In the genomic region with DNA sequence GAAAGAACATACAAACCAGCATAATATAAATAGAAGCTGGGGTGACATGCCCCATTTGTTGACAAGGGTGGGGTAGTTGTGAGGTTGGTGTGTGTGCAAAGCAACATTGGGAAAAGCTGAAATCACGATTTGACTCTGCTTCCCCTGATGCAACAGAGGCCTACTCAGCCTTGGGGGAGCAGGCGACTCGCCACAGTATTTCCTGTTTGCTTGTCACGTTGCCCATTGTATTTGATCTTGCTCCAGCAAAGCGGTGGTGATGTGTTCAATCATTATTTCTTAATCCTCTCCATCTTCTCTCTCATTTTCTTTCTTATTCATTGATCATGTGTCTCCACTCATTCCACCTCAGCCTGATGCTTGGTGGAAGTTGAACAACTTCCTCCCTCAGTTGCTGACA, we compare ENCODE assay signal across 8 cellular contexts.
A peak's percentile ranks its signal among the peaks of the same experiment; 100 is the strongest.
DNase-seq lines count a peak whose midpoint lies in the region; ATAC-seq, FAIRE-seq and TF ChIP-seq lines count a peak whose summit lies in the region.

No MANE protein-coding gene starts in this region.

- dilution Hi-C loops in keratinocyte (cut with MboI; ENCODE audit: extremely low pct_ligation_motif_present, low sequenced_read_pairs), result no loop called here

- H3K27ac ChIP-seq in HUES64 (ENCODE audit: low read depth, low read length), result peak overlapping the region; percentile 5; the same call in 1 of the 2 replicates
- peak overlapping the region; percentile 47 for H3K27ac ChIP-seq in keratinocyte (ENCODE audit: control insufficient read depth, insufficient read depth, low read length)
- peak overlapping the region; percentile 40 for H3K27ac ChIP-seq in suprapubic skin
- peak overlapping the region in 1 of 2 donors; percentile 26 for H3K27ac ChIP-seq in right atrium auricular region

- H3K4me3 ChIP-seq in HUES64 (ENCODE audit: low read length), result no peak overlapping the region
- no peak overlapping the region for H3K4me3 ChIP-seq in keratinocyte (ENCODE audit: control insufficient read depth in 2 of 3, extremely low read depth in 1 of 3, insufficient read depth in 2 of 3, low read depth in 1 of 3, low read length in 3 of 3)
- no peak overlapping the region for H3K4me3 ChIP-seq in suprapubic skin
- H3K4me3 ChIP-seq in right atrium auricular region, result no peak overlapping the region

- H3K27me3 ChIP-seq in HUES64 (ENCODE audit: insufficient read depth, low read length) (no peaks in the 10 kb centered on the region), keratinocyte (ENCODE audit: control insufficient read depth, extremely low read depth, insufficient read depth, low read length) (no peaks in the 10 kb centered on the region), suprapubic skin (no peaks in the 10 kb centered on the region), right atrium auricular region (no peaks in the 10 kb centered on the region)

- H3K4me1 ChIP-seq in HUES64 (ENCODE audit: insufficient read depth, low read length) (peaks cover 35% of the 10 kb centered on the region), keratinocyte (ENCODE audit: control insufficient read depth, extremely low read depth, insufficient read depth, low read length) (peaks cover 5% of the 10 kb centered on the region), suprapubic skin (peaks cover 8% of the 10 kb centered on the region), right atrium auricular region (peaks cover 0 to 6% of the 10 kb centered on the region in 2 donors)

- DNase-seq in activated T-cell treated with anti-CD3 and anti-CD28 coated beads for 48 hours (ENCODE audit: low read depth), result peak; percentile 29
- no peak for DNase-seq in keratinocyte (ENCODE audit: low read depth, low spot score)
- no peak for DNase-seq in suprapubic skin (ENCODE audit: low spot score in 2 of 2)
- DNase-seq in posterior vena cava (ENCODE audit: low spot score), result no peak
- no peak for DNase-seq in NCI-H2029 (lab: John Stamatoyannopoulos, UW)
- no peak for DNase-seq in right atrium auricular region (ENCODE audit: low spot score)

- no peaks in the 10 kb centered on the region for H4K20me1 ChIP-seq in keratinocyte (ENCODE audit: control insufficient read depth, extremely low read depth, insufficient read depth, low read length)

- H3K36me3 ChIP-seq in HUES64 (ENCODE audit: insufficient read depth, low read length), result no peaks in the 10 kb centered on the region
- no peaks in the 10 kb centered on the region for H3K36me3 ChIP-seq in keratinocyte (ENCODE audit: control insufficient read depth in 2 of 2, extremely low read depth in 1 of 2, insufficient read depth in 2 of 2, low read length in 2 of 2)
- H3K36me3 ChIP-seq in suprapubic skin, result no peaks in the 10 kb centered on the region
- H3K36me3 ChIP-seq in right atrium auricular region, result no peaks in the 10 kb centered on the region

- intact Hi-C loops in posterior vena cava (cut with DNase I), result no loop called here

- TF ChIP-seq POLR2A in suprapubic skin (IDR thresholded peaks at IDR 0.05), result no peak

- no peaks in the 10 kb centered on the region for H3K79me2 ChIP-seq in keratinocyte (ENCODE audit: control insufficient read depth, insufficient read depth, low read length)

- WGBS in HUES64, result 88% methylated on average over 5 of the region's 5 CpGs
- WGBS in suprapubic skin, result 22% methylated on average over 5 of the region's 5 CpGs

- no peak overlapping the region for H3K9ac ChIP-seq in HUES64 (ENCODE audit: low read depth, low read length)
- H3K9ac ChIP-seq in keratinocyte (ENCODE audit: control insufficient read depth, extremely low read depth, insufficient read depth, low read length), result no peak overlapping the region

- TF ChIP-seq EP300 in suprapubic skin (IDR thresholded peaks at IDR 0.05), result no peak

- no peaks in the 10 kb centered on the region for H3K9me1 ChIP-seq in keratinocyte (ENCODE audit: control insufficient read depth, extremely low read depth, insufficient read depth, low read length)

- peak overlapping the region; percentile 45 for H3K4me2 ChIP-seq in keratinocyte (ENCODE audit: control insufficient read depth, extremely low read depth, insufficient read depth, low read depth, low read length)

- FAIRE-seq in keratinocyte (lab: Jason Lieb, UNC), result no peak

- H2AFZ ChIP-seq in keratinocyte (ENCODE audit: control insufficient read depth, low read length), result no peak overlapping the region

- TF ChIP-seq CTCF in keratinocyte (optimal IDR thresholded peaks at IDR 0.05 in 1 of 3, IDR thresholded peaks at IDR 0.05 in 1 of 3, conservative IDR thresholded peaks at IDR 0.05 in 1 of 3; ENCODE audit: extremely low read depth in 1 of 3, insufficient read depth in 2 of 3, low read length in 3 of 3) (no peak), suprapubic skin (IDR thresholded peaks at IDR 0.05) (no peak), right atrium auricular region (IDR thresholded peaks at IDR 0.05) (no peak)

- H3K9me3 ChIP-seq in HUES64 (ENCODE audit: insufficient read depth, low read depth, low read length), result no peaks in the 10 kb centered on the region
- H3K9me3 ChIP-seq in keratinocyte (ENCODE audit: control insufficient read depth, low read depth, low read length), result no peaks in the 10 kb centered on the region
- no peaks in the 10 kb centered on the region for H3K9me3 ChIP-seq in suprapubic skin
- no peaks in the 10 kb centered on the region for H3K9me3 ChIP-seq in right atrium auricular region

- ATAC-seq in GM18873 (IDR thresholded peaks at IDR 0.05; ENCODE audit: low FRiP score, unreplicated experiment), result peak; percentile 61
